ENCODE assay signal across 1 cellular context in genomic region chr9:113584728-113585442, GRCh38.
TF ChIP-seq lines count a peak whose summit lies in the region.

No MANE protein-coding gene starts in this region.

TF ChIP-seq in GM12878, 131 proteins besides CTCF, POLR2A, EP300 and RAD21:
- no peak for TF ChIP-seq CREM (IDR thresholded peaks at IDR 0.05; ENCODE audit: low read depth)
- no peak for TF ChIP-seq SUZ12 (IDR thresholded peaks at IDR 0.05; ENCODE audit: unreplicated experiment)
- TF ChIP-seq SREBF2 (IDR thresholded peaks at IDR 0.05; ENCODE audit: low read length), result no peak
- TF ChIP-seq PKNOX1 (IDR thresholded peaks at IDR 0.05), result no peak
- TF ChIP-seq NR2C2 (IDR thresholded peaks at IDR 0.05; ENCODE audit: borderline replicate concordance, control insufficient read depth, insufficient read length, low read depth), result no peak
- TF ChIP-seq IKZF2 (IDR thresholded peaks at IDR 0.05), result no peak
- TF ChIP-seq JUNB (IDR thresholded peaks at IDR 0.05), result no peak
- no peak for TF ChIP-seq ZNF592 (IDR thresholded peaks at IDR 0.05)
- no peak for TF ChIP-seq E2F8 (IDR thresholded peaks at IDR 0.05; ENCODE audit: low read depth, partially characterized antibody)
- no peak for TF ChIP-seq MEF2A (IDR thresholded peaks at IDR 0.05; ENCODE audit: insufficient read depth, low read depth, low read length)
- no peak for TF ChIP-seq FOXM1 (IDR thresholded peaks at IDR 0.05; ENCODE audit: low read depth, low read length)
- no peak for TF ChIP-seq HCFC1 (IDR thresholded peaks at IDR 0.05; ENCODE audit: low read length)
- no peak for TF ChIP-seq MYB (IDR thresholded peaks at IDR 0.05; ENCODE audit: borderline replicate concordance, low read depth, low read length)
- TF ChIP-seq BHLHE40 (IDR thresholded peaks at IDR 0.05; ENCODE audit: borderline replicate concordance in 1 of 2, low read depth in 2 of 2, low read length in 1 of 2), result no peak
- TF ChIP-seq ATF2 (IDR thresholded peaks at IDR 0.05; ENCODE audit: low read length), result no peak
- TF ChIP-seq NRF1 (conservative IDR thresholded peaks at IDR 0.05; ENCODE audit: low read depth, low read length), result no peak
- TF ChIP-seq BACH1 (IDR thresholded peaks at IDR 0.05; ENCODE audit: borderline replicate concordance), result no peak
